8 cellular contexts compared by ENCODE assay signal in the genomic region with DNA sequence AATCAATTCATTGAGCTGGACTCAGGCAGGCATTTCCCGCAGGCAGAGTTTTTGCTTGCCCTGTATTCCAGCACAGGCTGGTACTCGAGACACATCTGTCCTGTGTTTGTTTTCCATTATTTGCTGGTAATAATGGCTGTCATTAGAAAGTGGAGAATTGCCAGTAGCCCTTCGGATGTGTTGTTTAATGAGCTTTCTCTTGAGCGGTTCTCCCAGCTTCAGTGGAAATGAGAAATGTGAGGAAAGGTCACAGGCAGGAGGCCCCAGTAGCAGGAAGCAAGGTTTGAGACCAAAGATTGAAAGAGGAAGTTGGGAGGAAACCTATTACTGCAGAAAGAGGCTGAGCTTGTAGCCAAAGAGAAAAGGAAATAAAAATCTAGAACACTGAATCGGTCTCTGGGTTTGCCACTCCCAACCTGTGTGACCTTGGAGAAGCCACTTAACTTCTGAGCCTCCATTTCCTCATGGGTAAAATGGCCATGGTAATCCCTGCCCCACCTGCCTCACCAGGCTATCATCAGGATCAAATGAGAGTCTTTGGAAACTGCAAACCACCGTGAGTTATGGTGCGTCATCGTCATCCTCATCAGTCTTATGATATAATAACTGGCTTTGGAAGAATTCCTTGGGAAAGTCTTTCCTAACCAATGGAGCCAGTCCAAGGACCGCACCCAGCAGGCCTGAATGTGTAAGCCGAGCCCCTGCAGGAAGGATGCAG.
DNase-seq lines count a peak whose midpoint lies in the region; ATAC-seq and TF ChIP-seq lines count a peak whose summit lies in the region.

No MANE protein-coding gene starts in this region.

- intact Hi-C loops in activated B cell treated with CpG ODN at 0.5 μM for 24 hours (cut with micrococcal nuclease), result no loop called here

- H3K9me3 Mint-ChIP-seq in activated B cell treated with CpG ODN at 0.5 μM for 24 hours, result no peaks in the 10 kb centered on the region
- H3K9me3 Mint-ChIP-seq in stimulated activated memory B cell treated with anti-CD40 and anti-IgM and Interleukin-4, amounts not matched to agents 10 μg/mL and 1 μg/mL and 100 μg/mL, for 72 hours, result no peaks in the 10 kb centered on the region

- H3K27ac Mint-ChIP-seq in activated B cell treated with CpG ODN at 0.5 μM for 24 hours, result peak overlapping the region; percentile 81
- peak overlapping the region; percentile 64 for H3K27ac Mint-ChIP-seq in stimulated activated memory B cell treated with anti-CD40 and anti-IgM and Interleukin-4, amounts not matched to agents 10 μg/mL and 1 μg/mL and 100 μg/mL, for 72 hours

- DNase-seq in DMS53 treated with DMSO at 0.1 percent for 48 hours (lab: John Stamatoyannopoulos, UW; ENCODE audit: unreplicated experiment), result peak; percentile 66
- DNase-seq in NCI-H1092 treated with DMSO at 0.1 percent for 48 hours (lab: John Stamatoyannopoulos, UW), result peak; percentile 79
- DNase-seq in activated B cell treated with CpG ODN at 0.5 μM for 24 hours, result no peak
- peak; percentile 64 for DNase-seq in germinal center (ENCODE audit: low spot score)
- DNase-seq in SK-N-DZ (ENCODE audit: low spot score), result no peak

- ATAC-seq in activated B cell treated with CpG ODN at 0.5 μM for 24 hours (ENCODE audit: low read depth) (peak; percentile 28), HG03039 (IDR thresholded peaks at IDR 0.05; ENCODE audit: unreplicated experiment) (no peak), GM18909 (IDR thresholded peaks at IDR 0.05; ENCODE audit: poor library complexity, unreplicated experiment) (no peak)
- peak; percentile 59 for ATAC-seq in stimulated activated memory B cell treated with anti-CD40 and anti-IgM and Interleukin-4, amounts not matched to agents 10 μg/mL and 1 μg/mL and 100 μg/mL, for 72 hours

- H3K4me3 Mint-ChIP-seq in activated B cell treated with CpG ODN at 0.5 μM for 24 hours, result peak overlapping the region; percentile 62
- peak overlapping the region; percentile 51 for H3K4me3 Mint-ChIP-seq in stimulated activated memory B cell treated with anti-CD40 and anti-IgM and Interleukin-4, amounts not matched to agents 10 μg/mL and 1 μg/mL and 100 μg/mL, for 72 hours

- CTCF ChIA-PET in activated B cell treated with CpG ODN at 0.5 μM for 24 hours (lab: Charles Lee), result no interaction called here

- no peak for TF ChIP-seq CTCF in activated B cell treated with CpG ODN at 0.5 μM for 24 hours (IDR thresholded peaks at IDR 0.05)

- POLR2A ChIA-PET in activated B cell treated with CpG ODN at 0.5 μM for 24 hours (lab: Charles Lee), result interaction anchor here (0.6 to 2.0 kb wide), 5 partner anchors 22 to 264 kb away, joined by 3 to 18 read pairs (median 5); a partner anchor contains a TSS

- peaks cover 4% of the 10 kb centered on the region for H3K36me3 Mint-ChIP-seq in activated B cell treated with CpG ODN at 0.5 μM for 24 hours (ENCODE audit: low read depth)
- peaks cover 20% of the 10 kb centered on the region for H3K36me3 Mint-ChIP-seq in stimulated activated memory B cell treated with anti-CD40 and anti-IgM and Interleukin-4, amounts not matched to agents 10 μg/mL and 1 μg/mL and 100 μg/mL, for 72 hours

- no peaks in the 10 kb centered on the region for H3K27me3 Mint-ChIP-seq in activated B cell treated with CpG ODN at 0.5 μM for 24 hours
- no peaks in the 10 kb centered on the region for H3K27me3 Mint-ChIP-seq in stimulated activated memory B cell treated with anti-CD40 and anti-IgM and Interleukin-4, amounts not matched to agents 10 μg/mL and 1 μg/mL and 100 μg/mL, for 72 hours

- H3K4me1 Mint-ChIP-seq in activated B cell treated with CpG ODN at 0.5 μM for 24 hours, result peaks cover 63% of the 10 kb centered on the region
- H3K4me1 Mint-ChIP-seq in stimulated activated memory B cell treated with anti-CD40 and anti-IgM and Interleukin-4, amounts not matched to agents 10 μg/mL and 1 μg/mL and 100 μg/mL, for 72 hours, result peaks cover 69% of the 10 kb centered on the region

Comparison
In these comparisons a context has a peak if more than half of its experiments do, and no peak if none do; other contexts are left out.
1. DNase-seq: peak in DMS53 treated with DMSO at 0.1 percent for 48 hours (single experiment), NCI-H1092 treated with DMSO at 0.1 percent for 48 hours (single experiment) and germinal center (single experiment); none in activated B cell treated with CpG ODN at 0.5 μM for 24 hours (single experiment) and SK-N-DZ (single experiment).
2. ATAC-seq: peak in activated B cell treated with CpG ODN at 0.5 μM for 24 hours (single experiment) and stimulated activated memory B cell treated with anti-CD40 and anti-IgM and Interleukin-4, amounts not matched to agents 10 μg/mL and 1 μg/mL and 100 μg/mL, for 72 hours (single experiment); none in HG03039 (single experiment) and GM18909 (single experiment).